In genomic region chr12:93734784-93735183, GRCh38 we compare ENCODE assay signal across 24 cellular contexts. TPM values are rescaled to one million over a fixed set of nuclear protein-coding genes. Genes with fewer than 3 reads are reported as not detected.
"Had no signal": no experiment of that assay in that cellular context is flagged by ENCODE, and none has a peak within 500 bp of the region (broad histone marks: within the 10 kb centered on the region; RNA-seq: fewer than 3 reads in every experiment).

No MANE protein-coding gene starts in this region.

- DNase-seq: activated CD4-positive, alpha-beta T cell treated with anti-CD3 and anti-CD28 coated beads for 1 hour; activated CD4-positive, alpha-beta T cell treated with anti-CD3 and anti-CD28 coated beads, Interleukin-2, amount 50 U/mL, for 1 hour; activated CD8-positive, alpha-beta T cell treated with anti-CD3 and anti-CD28 coated beads, Interleukin-2, amount 10 ng/mL, durations not matched to agents 7 days and 5 days; activated naive CD4-positive, alpha-beta T cell; activated T-cell treated with anti-CD3 and anti-CD28 coated beads, Interleukin-2, amount 50 U/mL, for 1 hour; adrenal gland; cortex of kidney; foreskin keratinocyte; immature natural killer cell; lower lobe of right lung; naive thymus-derived CD4-positive, alpha-beta T cell; spleen; stimulated activated CD4-positive, alpha-beta T cell treated with anti-CD3 and anti-CD28 coated beads, Interleukin-4, amount 100 ng/mL, for 1 hour; stimulated activated naive CD4-positive, alpha-beta T cell; testis; trophoblast cell; uterus had no signal

- H3K79me2 ChIP-seq: hepatocyte had no signal

- H3K4me1 ChIP-seq: foreskin keratinocyte, neural progenitor cell had no signal

- H3K27ac Mint-ChIP-seq: activated CD8-positive, alpha-beta T cell treated with anti-CD3 and anti-CD28 coated beads, Interleukin-2, amount 10 ng/mL, durations not matched to agents 7 days and 5 days; activated naive CD8-positive, alpha-beta T cell; neural progenitor cell had no signal

- H3K27me3 ChIP-seq: adrenal gland, ascending aorta, foreskin keratinocyte, hepatocyte, spleen, testis, uterus had no signal

- H3K4me2 ChIP-seq: hepatocyte, neural progenitor cell had no signal

- H2AFZ ChIP-seq: hepatocyte, neural progenitor cell had no signal

- H3K36me3 ChIP-seq: adrenal gland, ascending aorta, lower lobe of right lung, neural progenitor cell, prostate gland, uterus had no signal

- H3K36me3 Mint-ChIP-seq: neural progenitor cell had no signal

- H3K27me3 Mint-ChIP-seq: activated naive CD8-positive, alpha-beta T cell had no signal

- H3K9me3 ChIP-seq: adrenal gland, ascending aorta, lower lobe of right lung, prostate gland, spleen, testis, uterus had no signal

- ATAC-seq: activated CD8-positive, alpha-beta T cell treated with anti-CD3 and anti-CD28 coated beads, Interleukin-2, amount 10 ng/mL, durations not matched to agents 7 days and 5 days; foreskin keratinocyte; left lobe of liver; naive thymus-derived CD4-positive, alpha-beta T cell had no signal

- H3K4me3 Mint-ChIP-seq: activated CD8-positive, alpha-beta T cell treated with anti-CD3 and anti-CD28 coated beads, Interleukin-2, amount 10 ng/mL, durations not matched to agents 7 days and 5 days; activated naive CD8-positive, alpha-beta T cell; immature natural killer cell; naive thymus-derived CD4-positive, alpha-beta T cell; neural progenitor cell had no signal

- H3K4me3 ChIP-seq: adrenal gland, ascending aorta, hepatocyte, lower lobe of right lung, neural progenitor cell, prostate gland, spleen, testis, uterus had no signal

- H3K9me3 Mint-ChIP-seq: immature natural killer cell, neural progenitor cell had no signal

- H3K9ac ChIP-seq: neural progenitor cell had no signal

- H3K27ac ChIP-seq: adrenal gland, ascending aorta, foreskin keratinocyte, hepatocyte, lower lobe of right lung, neural progenitor cell, prostate gland, spleen, testis, VCaP had no signal

RNA-seq across cellular contexts. Expression of gene CRADD, which starts 57.6 kb away (rescaled TPM):
- total RNA-seq: ascending aorta had no signal
